20 cellular contexts compared by ENCODE assay signal in the genomic region with DNA sequence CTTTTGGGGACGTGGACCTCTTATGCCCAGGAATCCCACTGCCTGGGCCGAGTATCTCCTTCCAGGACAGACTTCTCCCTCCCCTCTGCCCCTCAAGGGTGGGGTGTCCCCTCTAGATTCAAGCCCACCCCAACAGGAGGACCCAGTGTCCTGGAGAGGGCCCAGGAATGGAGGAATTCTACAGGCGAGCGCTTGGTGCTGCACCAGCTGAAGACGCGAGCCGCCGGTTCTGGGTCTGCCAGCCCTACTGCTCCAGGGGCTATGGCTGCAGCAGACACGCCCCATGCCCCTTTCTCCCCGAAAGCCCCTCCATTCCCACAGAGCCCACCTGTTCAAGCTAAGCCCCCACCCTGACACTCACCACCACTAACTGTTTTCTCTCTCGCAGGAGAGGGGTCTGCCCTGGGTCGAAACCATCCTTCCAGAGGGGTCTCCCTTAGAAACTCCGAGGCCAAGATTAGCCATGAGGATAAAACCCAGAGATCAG. TPM values are rescaled to one million over a fixed set of nuclear protein-coding genes. Genes with fewer than 3 reads are reported as not detected.
"Had no signal": no experiment of that assay in that cellular context is flagged by ENCODE, and none has a peak within 500 bp of the region (broad histone marks: within the 10 kb centered on the region; RNA-seq: fewer than 3 reads in every experiment).

No MANE protein-coding gene starts in this region.

- H3K36me3 ChIP-seq: gastrocnemius medialis, thoracic aorta, WERI-Rb-1 had no signal

- H3K27me3 ChIP-seq: gastrocnemius medialis had no signal

- H3K36me3 Mint-ChIP-seq: activated naive CD8-positive, alpha-beta T cell; stimulated activated naive B cell treated with anti-CD40 and anti-IgM and Interleukin-4, amounts not matched to agents 10 μg/mL and 1 μg/mL and 100 μg/mL, for 72 hours had no signal

- FAIRE-seq: kidney had no signal

- H3K4me3 ChIP-seq: gastrocnemius medialis, thoracic aorta had no signal

- H3K27ac Mint-ChIP-seq: activated CD4-positive, alpha-beta T cell treated with anti-CD3 and anti-CD28 coated beads for 36 hours; activated CD8-positive, alpha-beta T cell treated with anti-CD3 and anti-CD28 coated beads for 36 hours; activated naive CD8-positive, alpha-beta T cell; activated T-helper 2 cell treated with anti-CD3 and anti-CD28 coated beads, Interferon-gamma antibody, Interleukin-2, Interleukin-4, amounts not matched to agents 10 μg/mL and 5 μg/mL and 100 μg/mL, durations not matched to agents 14 hours and 24 hours and 36 hours; stimulated activated naive B cell treated with anti-CD40 and anti-IgM and Interleukin-4, amounts not matched to agents 10 μg/mL and 1 μg/mL and 100 μg/mL, for 72 hours; T-helper 1 cell treated with Interleukin-12 subunit alpha and Interleukin-12 subunit beta and Interleukin-4 antibody, amounts not matched to agents 30 μg/mL and 1 μg/mL, for 36 hours had no signal

- H3K4me1 ChIP-seq: gastrocnemius medialis had no signal

- H3K9me3 ChIP-seq: gastrocnemius medialis, thoracic aorta had no signal

- H3K79me2 ChIP-seq: parathyroid adenoma had no signal

- H3K4me3 Mint-ChIP-seq: activated CD4-positive, alpha-beta T cell treated with anti-CD3 and anti-CD28 coated beads for 36 hours; activated CD8-positive, alpha-beta T cell treated with anti-CD3 and anti-CD28 coated beads for 36 hours; activated naive CD8-positive, alpha-beta T cell; stimulated activated naive B cell treated with anti-CD40 and anti-IgM and Interleukin-4, amounts not matched to agents 10 μg/mL and 1 μg/mL and 100 μg/mL, for 72 hours; T-helper 1 cell treated with Interleukin-12 subunit alpha and Interleukin-12 subunit beta and Interleukin-4 antibody, amounts not matched to agents 30 μg/mL and 1 μg/mL, for 36 hours had no signal

- H2AFZ ChIP-seq: parathyroid adenoma had no signal

- DNase-seq: activated CD4-positive, alpha-beta T cell treated with anti-CD3 and anti-CD28 coated beads for 36 hours; activated CD8-positive, alpha-beta T cell treated with anti-CD3 and anti-CD28 coated beads for 36 hours; activated T-cell treated with anti-CD3 and anti-CD28 coated beads, Interleukin-2, amount 50 U/mL, for 1 hour; effector CD4-positive, alpha-beta T cell; gastrocnemius medialis; head of caudate nucleus; kidney; mammary epithelial cell; stimulated activated naive B cell treated with anti-CD40 and anti-IgM and Interleukin-4, amounts not matched to agents 10 μg/mL and 1 μg/mL and 100 μg/mL, for 72 hours; WERI-Rb-1 had no signal

- H3K9ac ChIP-seq: parathyroid adenoma had no signal

- H3K27ac ChIP-seq: gastrocnemius medialis, parathyroid adenoma, thoracic aorta, WERI-Rb-1 had no signal

- H3K9me3 Mint-ChIP-seq: activated CD8-positive, alpha-beta T cell treated with anti-CD3 and anti-CD28 coated beads for 36 hours; activated T-helper 2 cell treated with anti-CD3 and anti-CD28 coated beads, Interferon-gamma antibody, Interleukin-2, Interleukin-4, amounts not matched to agents 10 μg/mL and 5 μg/mL and 100 μg/mL, durations not matched to agents 14 hours and 24 hours and 36 hours; stimulated activated naive B cell treated with anti-CD40 and anti-IgM and Interleukin-4, amounts not matched to agents 10 μg/mL and 1 μg/mL and 100 μg/mL, for 72 hours; T-helper 1 cell treated with Interleukin-12 subunit alpha and Interleukin-12 subunit beta and Interleukin-4 antibody, amounts not matched to agents 30 μg/mL and 1 μg/mL, for 36 hours had no signal

- H3K27me3 Mint-ChIP-seq: activated CD4-positive, alpha-beta T cell treated with anti-CD3 and anti-CD28 coated beads for 36 hours; activated CD8-positive, alpha-beta T cell treated with anti-CD3 and anti-CD28 coated beads for 36 hours; activated naive CD8-positive, alpha-beta T cell had no signal

RNA-seq across cellular contexts. Expression of gene CRYGN, which starts 8.6 kb away (rescaled TPM):
- total RNA-seq: activated T-helper 2 cell treated with anti-CD3 and anti-CD28 coated beads, Interferon-gamma antibody, Interleukin-2, Interleukin-4, amounts not matched to agents 10 μg/mL and 5 μg/mL and 100 μg/mL, durations not matched to agents 14 hours and 24 hours and 36 hours; cerebellum; gastrocnemius medialis; left lobe of liver; mammary epithelial cell; renal cortical epithelial cell; ureter had no signal
- polyA plus RNA-seq: mammary epithelial cell had no signal

RNA-seq across cellular contexts. Expression of gene WDR86, which starts 21.5 kb away (rescaled TPM):
- total RNA-seq: activated CD4-positive, alpha-beta T cell treated with anti-CD3 and anti-CD28 coated beads for 36 hours; activated T-helper 2 cell treated with anti-CD3 and anti-CD28 coated beads, Interferon-gamma antibody, Interleukin-2, Interleukin-4, amounts not matched to agents 10 μg/mL and 5 μg/mL and 100 μg/mL, durations not matched to agents 14 hours and 24 hours and 36 hours; myocyte had no signal
- polyA plus RNA-seq: mammary epithelial cell had no signal
